ENCODE assay signal across 15 cellular contexts in genomic region chr15:60760646-60761504, GRCh38.
DNase-seq lines count a peak whose midpoint lies in the region; ATAC-seq, FAIRE-seq and TF ChIP-seq lines count a peak whose summit lies in the region.
"Had no signal": no experiment of that assay in that cellular context is flagged by ENCODE, and none has a peak within 500 bp of the region (broad histone marks: within the 10 kb centered on the region; RNA-seq: fewer than 3 reads in every experiment).

No MANE protein-coding gene starts in this region.

- DNase-seq in CD4-positive, alpha-beta T cell: peak in 1 of 10 experiments; percentile 4
- no peak for DNase-seq in activated T-helper 1 cell treated with anti-CD3 and anti-CD28 coated beads, Interleukin-12 subunit alpha, Interleukin-12 subunit beta, Interleukin-2, Interleukin-4 antibody, amounts not matched to agents 30 ng/mL and 10 ng/mL and 1 ng/mL, durations not matched to agents 14 hours and 24 hours and 36 hours (ENCODE audit: low spot score)
- DNase-seq in keratinocyte (ENCODE audit: low read depth, low spot score) (no peak), H7 (no peak), activated gamma-delta T cell treated with Interleukin-2 at 50 U/mL for 16 hours (no peak)
- DNase-seq: activated CD8-positive, alpha-beta memory T cell treated with anti-CD3 and anti-CD28 coated beads, Interleukin-2, amount 50 U/mL, for 48 hours; CD8-positive, alpha-beta memory T cell; left cardiac atrium; natural killer cell; NCI-H1930; stimulated activated naive B cell treated with anti-CD40 and anti-IgM and Interleukin-4, amounts not matched to agents 10 μg/mL and 1 μg/mL and 100 μg/mL, for 72 hours had no signal

- no peak overlapping the region for H2AFZ ChIP-seq in keratinocyte (ENCODE audit: control insufficient read depth, low read length)

- no peak overlapping the region for H3K27ac Mint-ChIP-seq in CD4-positive, alpha-beta T cell
- H3K27ac Mint-ChIP-seq in activated T-helper 1 cell treated with anti-CD3 and anti-CD28 coated beads, Interleukin-12 subunit alpha, Interleukin-12 subunit beta, Interleukin-2, Interleukin-4 antibody, amounts not matched to agents 30 ng/mL and 10 ng/mL and 1 ng/mL, durations not matched to agents 14 hours and 24 hours and 36 hours: peak overlapping the region; percentile 41
- H3K27ac Mint-ChIP-seq: natural killer cell; stimulated activated naive B cell treated with anti-CD40 and anti-IgM and Interleukin-4, amounts not matched to agents 10 μg/mL and 1 μg/mL and 100 μg/mL, for 72 hours had no signal

- no peaks in the 10 kb centered on the region for H3K36me3 ChIP-seq in HEK293 (ENCODE audit: control insufficient read depth in 2 of 2, insufficient read depth in 1 of 2, low read length in 2 of 2)
- no peaks in the 10 kb centered on the region for H3K36me3 ChIP-seq in keratinocyte (ENCODE audit: control insufficient read depth in 2 of 2, extremely low read depth in 1 of 2, insufficient read depth in 2 of 2, low read length in 2 of 2)
- no peaks in the 10 kb centered on the region for H3K36me3 ChIP-seq in H7 (replicated peaks; ENCODE audit: control insufficient read depth, insufficient read depth, low read length)
- H3K36me3 ChIP-seq: gastroesophageal sphincter had no signal

- no peaks in the 10 kb centered on the region for H3K79me2 ChIP-seq in keratinocyte (ENCODE audit: control insufficient read depth, insufficient read depth, low read length)

- H3K4me1 ChIP-seq in HEK293 (ENCODE audit: control insufficient read depth, insufficient read depth, low read length) (peaks cover 13% of the 10 kb centered on the region), keratinocyte (ENCODE audit: control insufficient read depth, extremely low read depth, insufficient read depth, low read length) (peaks cover 24% of the 10 kb centered on the region)

- intact Hi-C loops in CD4-positive, alpha-beta T cell (cut with DNase I, micrococcal nuclease): no loop called here
- intact Hi-C loops in activated T-helper 1 cell treated with anti-CD3 and anti-CD28 coated beads, Interleukin-12 subunit alpha, Interleukin-12 subunit beta, Interleukin-2, Interleukin-4 antibody, amounts not matched to agents 30 ng/mL and 10 ng/mL and 1 ng/mL, durations not matched to agents 14 hours and 24 hours and 36 hours (cut with micrococcal nuclease): loop anchor here (1.0 kb wide), 4 partner anchors 31 to 138 kb away; no protein-coding TSS in a partner anchor

- no peak for TF ChIP-seq CTCF in CD4-positive, alpha-beta T cell (IDR thresholded peaks at IDR 0.05)
- TF ChIP-seq CTCF in HEK293 (tag by site-specific recombination; IDR thresholded peaks at IDR 0.05) (no peak), keratinocyte (optimal IDR thresholded peaks at IDR 0.05 in 1 of 3, IDR thresholded peaks at IDR 0.05 in 1 of 3, conservative IDR thresholded peaks at IDR 0.05 in 1 of 3; ENCODE audit: extremely low read depth in 1 of 3, insufficient read depth in 2 of 3, low read length in 3 of 3) (no peak)

- peaks cover 28% of the 10 kb centered on the region for H3K4me1 Mint-ChIP-seq in CD4-positive, alpha-beta T cell (ENCODE audit: low read depth)
- peaks cover 26% of the 10 kb centered on the region for H3K4me1 Mint-ChIP-seq in activated T-helper 1 cell treated with anti-CD3 and anti-CD28 coated beads, Interleukin-12 subunit alpha, Interleukin-12 subunit beta, Interleukin-2, Interleukin-4 antibody, amounts not matched to agents 30 ng/mL and 10 ng/mL and 1 ng/mL, durations not matched to agents 14 hours and 24 hours and 36 hours (ENCODE audit: low read depth)
- H3K4me1 Mint-ChIP-seq: natural killer cell; stimulated activated naive B cell treated with anti-CD40 and anti-IgM and Interleukin-4, amounts not matched to agents 10 μg/mL and 1 μg/mL and 100 μg/mL, for 72 hours had no signal

- CTCF ChIA-PET in CD4-positive, alpha-beta T cell (lab: Charles Lee): no interaction called here
- CTCF ChIA-PET in HEK293 (lab: Yijun Ruan, JAX): no interaction called here

- POLR2A ChIA-PET in CD4-positive, alpha-beta T cell (lab: Charles Lee): interaction anchor here (0.9 to 1.5 kb wide), 4 partner anchors 14 to 56 kb away, joined by 3 to 6 read pairs (median 3); no protein-coding TSS in a partner anchor
- POLR2A ChIA-PET in HEK293 (lab: Yijun Ruan, JAX): no interaction called here

- ATAC-seq in CD4-positive, alpha-beta T cell (ENCODE audit: poor library complexity): peak; percentile 29
- ATAC-seq in HG03280 (IDR thresholded peaks at IDR 0.05; ENCODE audit: unreplicated experiment) (no peak), GM18873 (IDR thresholded peaks at IDR 0.05; ENCODE audit: low FRiP score, unreplicated experiment) (no peak)
- ATAC-seq: gastroesophageal sphincter; left cardiac atrium; natural killer cell; stimulated activated naive B cell treated with anti-CD40 and anti-IgM and Interleukin-4, amounts not matched to agents 10 μg/mL and 1 μg/mL and 100 μg/mL, for 72 hours had no signal

- H3K9me3 ChIP-seq in CD4-positive, alpha-beta T cell (ENCODE audit: control insufficient read depth, low read length): no peaks in the 10 kb centered on the region
- H3K9me3 ChIP-seq in HEK293 (ENCODE audit: control insufficient read depth, insufficient read depth, low read depth, low read length) (no peaks in the 10 kb centered on the region), keratinocyte (ENCODE audit: control insufficient read depth, low read depth, low read length) (no peaks in the 10 kb centered on the region)
- H3K9me3 ChIP-seq: gastroesophageal sphincter had no signal

- peak; percentile 68 for FAIRE-seq in keratinocyte (lab: Jason Lieb, UNC)

- no peak overlapping the region for H3K9ac ChIP-seq in keratinocyte (ENCODE audit: control insufficient read depth, extremely low read depth, insufficient read depth, low read length)

- H3K4me3 Mint-ChIP-seq in CD4-positive, alpha-beta T cell: no peak overlapping the region
- H3K4me3 Mint-ChIP-seq in activated T-helper 1 cell treated with anti-CD3 and anti-CD28 coated beads, Interleukin-12 subunit alpha, Interleukin-12 subunit beta, Interleukin-2, Interleukin-4 antibody, amounts not matched to agents 30 ng/mL and 10 ng/mL and 1 ng/mL, durations not matched to agents 14 hours and 24 hours and 36 hours: no peak overlapping the region
- H3K4me3 Mint-ChIP-seq: CD8-positive, alpha-beta memory T cell; natural killer cell; stimulated activated naive B cell treated with anti-CD40 and anti-IgM and Interleukin-4, amounts not matched to agents 10 μg/mL and 1 μg/mL and 100 μg/mL, for 72 hours had no signal

- dilution Hi-C loops in keratinocyte (cut with MboI; ENCODE audit: extremely low pct_ligation_motif_present, low sequenced_read_pairs): no loop called here

- H3K9me3 Mint-ChIP-seq in CD4-positive, alpha-beta T cell: no peaks in the 10 kb centered on the region
- peaks cover 10% of the 10 kb centered on the region for H3K9me3 Mint-ChIP-seq in activated T-helper 1 cell treated with anti-CD3 and anti-CD28 coated beads, Interleukin-12 subunit alpha, Interleukin-12 subunit beta, Interleukin-2, Interleukin-4 antibody, amounts not matched to agents 30 ng/mL and 10 ng/mL and 1 ng/mL, durations not matched to agents 14 hours and 24 hours and 36 hours
- H3K9me3 Mint-ChIP-seq: natural killer cell had no signal

- H3K4me3 ChIP-seq in HEK293 (ENCODE audit: low read depth, low read length): no peak overlapping the region
- H3K4me3 ChIP-seq in keratinocyte (ENCODE audit: control insufficient read depth in 2 of 3, extremely low read depth in 1 of 3, insufficient read depth in 2 of 3, low read depth in 1 of 3, low read length in 3 of 3): no peak overlapping the region
- H3K4me3 ChIP-seq in H7 (ENCODE audit: insufficient read depth, low read depth, low read length): no peak overlapping the region
- H3K4me3 ChIP-seq: gastroesophageal sphincter had no signal

- no peak overlapping the region for H3K27ac ChIP-seq in CD4-positive, alpha-beta T cell (ENCODE audit: low read depth, low read length)
- H3K27ac ChIP-seq in HEK293 (ENCODE audit: extremely low read depth, low read depth, low read length): no peak overlapping the region
- peak overlapping the region; percentile 26 for H3K27ac ChIP-seq in keratinocyte (ENCODE audit: control insufficient read depth, insufficient read depth, low read length)
- H3K27ac ChIP-seq: gastroesophageal sphincter had no signal

- peaks cover 3% of the 10 kb centered on the region for H3K9me1 ChIP-seq in keratinocyte (ENCODE audit: control insufficient read depth, extremely low read depth, insufficient read depth, low read length)

- H3K27me3 Mint-ChIP-seq in CD4-positive, alpha-beta T cell: no peaks in the 10 kb centered on the region
- H3K27me3 Mint-ChIP-seq in activated T-helper 1 cell treated with anti-CD3 and anti-CD28 coated beads, Interleukin-12 subunit alpha, Interleukin-12 subunit beta, Interleukin-2, Interleukin-4 antibody, amounts not matched to agents 30 ng/mL and 10 ng/mL and 1 ng/mL, durations not matched to agents 14 hours and 24 hours and 36 hours (ENCODE audit: insufficient read depth): peaks cover 2% of the 10 kb centered on the region

- H3K36me3 Mint-ChIP-seq in CD4-positive, alpha-beta T cell (ENCODE audit: low read depth): no peaks in the 10 kb centered on the region
- peaks cover 7% of the 10 kb centered on the region for H3K36me3 Mint-ChIP-seq in activated T-helper 1 cell treated with anti-CD3 and anti-CD28 coated beads, Interleukin-12 subunit alpha, Interleukin-12 subunit beta, Interleukin-2, Interleukin-4 antibody, amounts not matched to agents 30 ng/mL and 10 ng/mL and 1 ng/mL, durations not matched to agents 14 hours and 24 hours and 36 hours (ENCODE audit: low read depth)
- H3K36me3 Mint-ChIP-seq: natural killer cell; stimulated activated naive B cell treated with anti-CD40 and anti-IgM and Interleukin-4, amounts not matched to agents 10 μg/mL and 1 μg/mL and 100 μg/mL, for 72 hours had no signal

- no peaks in the 10 kb centered on the region for H4K20me1 ChIP-seq in keratinocyte (ENCODE audit: control insufficient read depth, extremely low read depth, insufficient read depth, low read length)

- no peaks in the 10 kb centered on the region for H3K27me3 ChIP-seq in CD4-positive, alpha-beta T cell (ENCODE audit: control insufficient read depth, insufficient read depth, low read length)
- H3K27me3 ChIP-seq in keratinocyte (ENCODE audit: control insufficient read depth, extremely low read depth, insufficient read depth, low read length) (peaks cover 9% of the 10 kb centered on the region), H7 (ENCODE audit: control insufficient read depth, insufficient read depth, low read length) (no peaks in the 10 kb centered on the region)
- H3K27me3 ChIP-seq: gastroesophageal sphincter had no signal

- H3K4me2 ChIP-seq in keratinocyte (ENCODE audit: control insufficient read depth, extremely low read depth, insufficient read depth, low read depth, low read length): peak overlapping the region; percentile 61

TF ChIP-seq in HEK293, 187 proteins besides CTCF, POLR2A, EP300 and RAD21 (continues in another document):
- 0 out of 2 replicates have a peak, but pooled peaks have one; percentile 47 for TF ChIP-seq ZNF600 (tag by site-specific recombination; IDR thresholded peaks at IDR 0.05)
- TF ChIP-seq REPIN1 (tag by site-specific recombination; IDR thresholded peaks at IDR 0.05; ENCODE audit: low read depth): no peak
- TF ChIP-seq ZNF169 (tag by site-specific recombination; IDR thresholded peaks at IDR 0.05): no peak
- 0 out of 2 replicates have a peak, but pooled peaks have one; percentile 48 for TF ChIP-seq ZNF843 (tag by site-specific recombination; IDR thresholded peaks at IDR 0.05)
